1 cellular context compared by ENCODE assay signal in genomic region chr6:5174756-5175155, GRCh38.
TF ChIP-seq lines count a peak whose summit lies in the region.

No MANE protein-coding gene starts in this region.

TF ChIP-seq in HepG2, 621 proteins besides CTCF, POLR2A, EP300 and RAD21 (continued from another document):
- no peak for TF ChIP-seq MYPOP (CRISPR knock-in tag; IDR thresholded peaks at IDR 0.05)
- TF ChIP-seq PCBP1 (IDR thresholded peaks at IDR 0.05; ENCODE audit: borderline replicate concordance, low read depth, low read length) = no peak
- TF ChIP-seq KDM3A (CRISPR knock-in tag; IDR thresholded peaks at IDR 0.05; ENCODE audit: low read depth) = no peak
- no peak for TF ChIP-seq ZMYM2 (CRISPR knock-in tag; IDR thresholded peaks at IDR 0.05)
- TF ChIP-seq FOXM1 (CRISPR knock-in tag; IDR thresholded peaks at IDR 0.05) = no peak
- no peak for TF ChIP-seq NFAT5 (CRISPR knock-in tag; IDR thresholded peaks at IDR 0.05)
- no peak for TF ChIP-seq ZNF546 (CRISPR knock-in tag; conservative IDR thresholded peaks at IDR 0.05)
